ENCODE assay signal across 16 cellular contexts in genomic region chr11:9672918-9673317, GRCh38. TPM values are rescaled to one million over a fixed set of nuclear protein-coding genes. Genes with fewer than 3 reads are reported as not detected.
A peak's percentile ranks its signal among the peaks of the same experiment; 100 is the strongest.
DNase-seq lines count a peak whose midpoint lies in the region; ATAC-seq and TF ChIP-seq lines count a peak whose summit lies in the region.
"Had no signal": no experiment of that assay in that cellular context is flagged by ENCODE, and none has a peak within 500 bp of the region (broad histone marks: within the 10 kb centered on the region; RNA-seq: fewer than 3 reads in every experiment).

No MANE protein-coding gene starts in this region.

- H3K18ac ChIP-seq in IMR-90 (ENCODE audit: low read depth, low read length) (peak overlapping the region; percentile 31; the same call in 1 of the 2 replicates), trophoblast cell (ENCODE audit: low read length) (no peak overlapping the region)

- H3K4me3 ChIP-seq in DOHH2 (ENCODE audit: low read length) (peak overlapping the region; percentile 65), IMR-90 (ENCODE audit: insufficient read depth, low read depth, low read length) (no peak overlapping the region), trophoblast cell (ENCODE audit: low read depth, low read length) (no peak overlapping the region)
- H3K4me3 ChIP-seq: SJCRH30 had no signal

- H4K8ac ChIP-seq in IMR-90 (ENCODE audit: low read depth in 2 of 2, low read length in 2 of 2) (peak overlapping the region in 1 of 2 experiments; percentile 37; a peak in 1 of 4 replicates), trophoblast cell (ENCODE audit: low read depth, low read length) (no peak overlapping the region)

- H3K23ac ChIP-seq in IMR-90 (ENCODE audit: low read depth, low read length): peak overlapping the region; percentile 85; the same call in 1 of the 2 replicates
- H3K23ac ChIP-seq in trophoblast cell (ENCODE audit: low read length): no peak overlapping the region

- H2BK15ac ChIP-seq in IMR-90 (ENCODE audit: low read depth, low read length): peak overlapping the region; percentile 76; the same call in 2 of the 3 replicates

- no peak for TF ChIP-seq RAD21 in IMR-90 (IDR thresholded peaks at IDR 0.05; ENCODE audit: low read length)

- no peaks in the 10 kb centered on the region for H3K27me3 Mint-ChIP-seq in activated B cell treated with CpG ODN at 0.5 μM for 24 hours
- H3K27me3 Mint-ChIP-seq in activated T-cell treated with anti-CD3 and anti-CD28 coated beads, Interleukin-2, amount 50 U/mL, for 24 hours: no peaks in the 10 kb centered on the region

- intact Hi-C loops in IMR-90 (cut with micrococcal nuclease) (no loop called here), activated B cell treated with CpG ODN at 0.5 μM for 24 hours (cut with micrococcal nuclease) (no loop called here)

- H3K27me3 ChIP-seq in DOHH2 (ENCODE audit: control insufficient read depth, low read length): no peaks in the 10 kb centered on the region
- no peaks in the 10 kb centered on the region for H3K27me3 ChIP-seq in IMR-90 (ENCODE audit: control insufficient read depth, insufficient read depth, low read length)
- no peaks in the 10 kb centered on the region for H3K27me3 ChIP-seq in trophoblast cell (ENCODE audit: insufficient read depth, low read length)
- H3K27me3 ChIP-seq: SJCRH30 had no signal

- no peak overlapping the region for H3K9ac ChIP-seq in IMR-90 (ENCODE audit: low read depth, low read length)
- no peak overlapping the region for H3K9ac ChIP-seq in trophoblast cell (ENCODE audit: low read length)

- H2AFZ ChIP-seq in IMR-90 (replicated peaks; ENCODE audit: low read length, poor library complexity): no peak overlapping the region
- no peak overlapping the region for H2AFZ ChIP-seq in trophoblast cell (ENCODE audit: insufficient read depth, low read length, poor library complexity)

- H3F3A ChIP-seq in DOHH2 (ENCODE audit: control insufficient read depth, insufficient read depth): peaks cover 53% of the 10 kb centered on the region

- peak overlapping the region; percentile 92 for H3K14ac ChIP-seq in IMR-90 (replicated peaks; ENCODE audit: low read depth, low read length)
- H3K14ac ChIP-seq in trophoblast cell (ENCODE audit: low read length): no peak overlapping the region

- H2AK5ac ChIP-seq in IMR-90 (ENCODE audit: low read depth, low read length) (peak overlapping the region; percentile 92), trophoblast cell (ENCODE audit: low read length) (no peak overlapping the region)

- H2BK120ac ChIP-seq in IMR-90 (ENCODE audit: low read depth, low read length) (peak overlapping the region; percentile 79), trophoblast cell (ENCODE audit: insufficient read depth, low read length, poor library complexity) (no peak overlapping the region)

- dilution Hi-C loops in IMR-90 (cut with HindIII; ENCODE audit: low sequenced_read_pairs, unreplicated experiment): no loop called here

- WGBS in IMR-90 (ENCODE audit: extremely low coverage in 2 of 2, insufficient read length in 1 of 2), 2 experiments: no CpG with 5 or more reads among the region's 4 CpGs
- WGBS in trophoblast cell (ENCODE audit: extremely low coverage, insufficient coverage, insufficient read length): no CpG with 5 or more reads among the region's 4 CpGs

- H3K4ac ChIP-seq in IMR-90 (ENCODE audit: low read depth, low read length) (peak overlapping the region; percentile 88), trophoblast cell (ENCODE audit: low read depth, low read length) (peak overlapping the region; percentile 3)

- H3K27ac Mint-ChIP-seq in activated B cell treated with CpG ODN at 0.5 μM for 24 hours: peak overlapping the region; percentile 94
- H3K27ac Mint-ChIP-seq in activated T-cell treated with anti-CD3 and anti-CD28 coated beads, Interleukin-2, amount 50 U/mL, for 24 hours: no peak overlapping the region
- H3K27ac Mint-ChIP-seq: T-helper 1 cell treated with Interleukin-12 subunit alpha and Interleukin-12 subunit beta and Interleukin-4 antibody, amounts not matched to agents 30 μg/mL and 1 μg/mL, for 36 hours had no signal

- peaks cover 9% of the 10 kb centered on the region for H3K9me1 ChIP-seq in IMR-90 (ENCODE audit: insufficient read depth, low read length)

- peak overlapping the region; percentile 82 for H2BK20ac ChIP-seq in IMR-90 (ENCODE audit: low read depth, low read length)

- H3K56ac ChIP-seq in IMR-90 (ENCODE audit: extremely low read depth, insufficient read depth, low read length): no peak overlapping the region

- H3K4me3 Mint-ChIP-seq in activated B cell treated with CpG ODN at 0.5 μM for 24 hours: peak overlapping the region; percentile 53
- H3K4me3 Mint-ChIP-seq in activated T-cell treated with anti-CD3 and anti-CD28 coated beads, Interleukin-2, amount 50 U/mL, for 24 hours: no peak overlapping the region
- H3K4me3 Mint-ChIP-seq: T-helper 1 cell treated with Interleukin-12 subunit alpha and Interleukin-12 subunit beta and Interleukin-4 antibody, amounts not matched to agents 30 μg/mL and 1 μg/mL, for 36 hours had no signal

- TF ChIP-seq POLR2A in IMR-90 (IDR thresholded peaks at IDR 0.05; ENCODE audit: low read depth, low read length): no peak

- DNase-seq in IMR-90 (no peak), activated B cell treated with CpG ODN at 0.5 μM for 24 hours (no peak), trophoblast cell (no peak), T-helper 2 cell (no peak), HuH-7.5 (ENCODE audit: low spot score) (no peak)
- DNase-seq in activated T-cell treated with anti-CD3 and anti-CD28 coated beads, Interleukin-2, amount 50 U/mL, for 24 hours: no peak
- DNase-seq: C1 segment of cervical spinal cord, EL, MV-4-11, NCI-H1694 treated with DMSO at 0.1 percent for 48 hours, NCI-H510A treated with DMSO at 0.1 percent for 48 hours, NCI-H774, SJCRH30 had no signal

- H3K79me2 ChIP-seq in DOHH2 (ENCODE audit: control insufficient read depth, low read length): peaks cover 88% of the 10 kb centered on the region
- H3K79me2 ChIP-seq in trophoblast cell (ENCODE audit: control insufficient read depth, insufficient read depth, low read length, poor library complexity): no peaks in the 10 kb centered on the region

- H3K79me1 ChIP-seq in IMR-90 (ENCODE audit: low read depth in 1 of 2, low read length in 2 of 2): peaks cover 22 to 67% of the 10 kb centered on the region in 2 experiments
- H3K79me1 ChIP-seq in trophoblast cell (ENCODE audit: low read length): no peaks in the 10 kb centered on the region

- peaks cover 71% of the 10 kb centered on the region for H3K4me1 Mint-ChIP-seq in activated B cell treated with CpG ODN at 0.5 μM for 24 hours
- H3K4me1 Mint-ChIP-seq in activated T-cell treated with anti-CD3 and anti-CD28 coated beads, Interleukin-2, amount 50 U/mL, for 24 hours (ENCODE audit: low read depth): no peaks in the 10 kb centered on the region

- H3K9me3 ChIP-seq in DOHH2 (ENCODE audit: control insufficient read depth, insufficient read depth, low read length) (no peaks in the 10 kb centered on the region), IMR-90 (ENCODE audit: control insufficient read depth, insufficient read depth, low read length) (no peaks in the 10 kb centered on the region), trophoblast cell (ENCODE audit: insufficient read depth, low read depth, low read length) (no peaks in the 10 kb centered on the region)
- H3K9me3 ChIP-seq: SJCRH30 had no signal

- POLR2A ChIA-PET in IMR-90 (lab: Charles Lee; ENCODE audit: unreplicated experiment) (interaction anchor here (0.6 kb wide), 1 partner anchor 8 kb away, joined by 3 read pairs; no protein-coding TSS in a partner anchor), activated B cell treated with CpG ODN at 0.5 μM for 24 hours (lab: Charles Lee) (interaction anchor here (0.6 to 4.9 kb wide), 12 partner anchors 9 to 629 kb away, joined by 3 to 47 read pairs (median 6); partner anchors contain the start of gene SWAP70)

- peaks cover 42% of the 10 kb centered on the region for H3K36me3 Mint-ChIP-seq in activated B cell treated with CpG ODN at 0.5 μM for 24 hours (ENCODE audit: low read depth)
- no peaks in the 10 kb centered on the region for H3K36me3 Mint-ChIP-seq in activated T-cell treated with anti-CD3 and anti-CD28 coated beads, Interleukin-2, amount 50 U/mL, for 24 hours (ENCODE audit: low read depth)

- BruUV-seq in IMR-90 (replicated peaks; lab: Mats Ljungman, UMichigan): no TSS peak

- TF ChIP-seq CTCF in DOHH2 (IDR thresholded peaks at IDR 0.05; ENCODE audit: low read depth, low read length, poor library complexity, severe bottlenecking) (no peak), IMR-90 (conservative IDR thresholded peaks at IDR 0.05; ENCODE audit: low read depth, low read length) (no peak), activated B cell treated with CpG ODN at 0.5 μM for 24 hours (IDR thresholded peaks at IDR 0.05) (no peak)

- no peaks in the 10 kb centered on the region for H3K9me2 ChIP-seq in DOHH2 (replicated peaks; ENCODE audit: control insufficient read depth, low read length)

- ATAC-seq in IMR-90 (ENCODE audit: low read depth) (peak; percentile 27; the same call in 1 of the 2 replicates), activated B cell treated with CpG ODN at 0.5 μM for 24 hours (ENCODE audit: low read depth) (no peak), HG03108 (IDR thresholded peaks at IDR 0.05; ENCODE audit: unreplicated experiment) (no peak)

- in situ Hi-C loops in IMR-90 (cut with MboI; ENCODE audit: low sequenced_read_pairs): no loop called here

- H2BK12ac ChIP-seq in trophoblast cell (ENCODE audit: low read length): no peak overlapping the region

- H3K9me3 Mint-ChIP-seq in activated B cell treated with CpG ODN at 0.5 μM for 24 hours: no peaks in the 10 kb centered on the region
- no peaks in the 10 kb centered on the region for H3K9me3 Mint-ChIP-seq in activated T-cell treated with anti-CD3 and anti-CD28 coated beads, Interleukin-2, amount 50 U/mL, for 24 hours
- H3K9me3 Mint-ChIP-seq: T-helper 1 cell treated with Interleukin-12 subunit alpha and Interleukin-12 subunit beta and Interleukin-4 antibody, amounts not matched to agents 30 μg/mL and 1 μg/mL, for 36 hours had no signal

- CTCF ChIA-PET in IMR-90 (lab: Yijun Ruan, JAX) (interaction anchor here (1.1 kb wide), 1 partner anchor 76 kb away, joined by 3 read pairs; no protein-coding TSS in a partner anchor), activated B cell treated with CpG ODN at 0.5 μM for 24 hours (lab: Charles Lee) (interaction anchor here (1.3 to 2.2 kb wide), 3 partner anchors 59 to 75 kb away, joined by 3 to 9 read pairs (median 7); no protein-coding TSS in a partner anchor)

- H3K4me1 ChIP-seq in DOHH2 (ENCODE audit: control insufficient read depth, low read length): peaks cover 81% of the 10 kb centered on the region
- peaks cover 6% of the 10 kb centered on the region for H3K4me1 ChIP-seq in IMR-90 (ENCODE audit: control insufficient read depth, insufficient read depth, low read length)
- no peaks in the 10 kb centered on the region for H3K4me1 ChIP-seq in trophoblast cell (ENCODE audit: control insufficient read depth in 1 of 2, insufficient read depth in 2 of 2, low read length in 2 of 2)
- H3K4me1 ChIP-seq: SJCRH30 had no signal

- H3K36me3 ChIP-seq in DOHH2 (ENCODE audit: control insufficient read depth, low read length) (peaks cover 58% of the 10 kb centered on the region), IMR-90 (ENCODE audit: control insufficient read depth, insufficient read depth, low read length) (no peaks in the 10 kb centered on the region; the same call in 1 of the 2 replicates), trophoblast cell (ENCODE audit: control insufficient read depth in 1 of 2, insufficient read depth in 2 of 2, low read length in 2 of 2) (peaks cover 0 to 3% of the 10 kb centered on the region in 2 experiments)

- H4K20me1 ChIP-seq in DOHH2 (ENCODE audit: control insufficient read depth, insufficient read depth, low read depth, low read length): peaks cover 3% of the 10 kb centered on the region; the same call in 1 of the 2 replicates
- H4K20me1 ChIP-seq in IMR-90 (ENCODE audit: insufficient read depth, low read length): peaks cover 38% of the 10 kb centered on the region; the same call in 1 of the 2 replicates

- no peak overlapping the region; the same call in 1 of the 2 replicates for H4K5ac ChIP-seq in IMR-90 (ENCODE audit: low read depth, low read length)

- H3K27ac ChIP-seq in DOHH2 (ENCODE audit: low read depth, low read length) (peak overlapping the region; percentile 97), IMR-90 (ENCODE audit: insufficient read depth, low read length) (0 out of 2 replicates have a peak overlapping the region, but pooled peaks have one; percentile 10), trophoblast cell (ENCODE audit: low read depth, low read length) (no peak overlapping the region)
- H3K27ac ChIP-seq: SJCRH30 had no signal

- H2BK5ac ChIP-seq in IMR-90 (ENCODE audit: low read depth, low read length, poor library complexity, severe bottlenecking) (peak overlapping the region; percentile 49), trophoblast cell (ENCODE audit: low read depth, low read length, poor library complexity) (no peak overlapping the region)

- H3K4me2 ChIP-seq in DOHH2 (ENCODE audit: low read length) (peak overlapping the region; percentile 59), IMR-90 (ENCODE audit: low read depth, low read length) (no peak overlapping the region), trophoblast cell (ENCODE audit: low read length) (no peak overlapping the region)

- no peak overlapping the region for H2AK9ac ChIP-seq in IMR-90 (replicated peaks; ENCODE audit: low read depth, low read length, poor library complexity)

- H4K12ac ChIP-seq in trophoblast cell (ENCODE audit: low read depth, low read length): no peak overlapping the region

- H4K91ac ChIP-seq in IMR-90 (ENCODE audit: insufficient read depth, low read depth, low read length) (peak overlapping the region; percentile 13; the same call in 1 of the 2 replicates), trophoblast cell (ENCODE audit: low read depth, low read length) (no peak overlapping the region)

RNA-seq across cellular contexts. Expression of gene SWAP70, which starts 9.0 kb away (rescaled TPM):
- total RNA-seq in IMR-90 (2012; rRNA removed) (19.9 and 28.9 TPM in 2 replicates), activated B cell treated with CpG ODN at 0.5 μM for 24 hours (277 and 288 TPM in 2 replicates)
- polyA plus RNA-seq in IMR-90 (2012; rRNA removed): 12.6 and 15.5 TPM in 2 replicates
- polyA plus RNA-seq in IMR-90 (2012; cell fraction: cytosol; rRNA removed): 4.8 and 7.0 TPM in 2 replicates
- 2.0 and 11.4 TPM in 2 replicates for polyA plus RNA-seq in IMR-90 (2012; cell fraction: nucleus; rRNA removed; ENCODE audit: low replicate concordance)
- 70.7 and 73.1 TPM in 2 replicates for polyA plus RNA-seq in trophoblast cell (2013)
